Comparison of ENCODE assay signal across 1 cellular context in genomic region chr19:1449467-1450442, GRCh38.
TF ChIP-seq lines count a peak whose summit lies in the region.

APC2 (plus strand) TSS chr19:1450121; CDS start chr19:1453002, 2,881 bp downstream.

TF ChIP-seq in K562, 482 proteins besides CTCF, POLR2A, EP300 and RAD21 (continued from another document and continues in another):
- no peak for TF ChIP-seq ZBTB5 (IDR thresholded peaks at IDR 0.05)
- TF ChIP-seq ARID4B (CRISPR knock-in tag; IDR thresholded peaks at IDR 0.05) = no peak
- TF ChIP-seq GATAD2B (IDR thresholded peaks at IDR 0.05; ENCODE audit: borderline replicate concordance) = no peak
- TF ChIP-seq BMI1 (IDR thresholded peaks at IDR 0.05; ENCODE audit: low read length) = peak; percentile 59; the same call in 1 of the 2 replicates
- no peak for TF ChIP-seq HOMEZ (CRISPR knock-in tag; IDR thresholded peaks at IDR 0.05)
- no peak for TF ChIP-seq ZNF253 (CRISPR knock-in tag; conservative IDR thresholded peaks at IDR 0.05)
- no peak for TF ChIP-seq BCOR (IDR thresholded peaks at IDR 0.05)
- TF ChIP-seq L3MBTL2 (IDR thresholded peaks at IDR 0.05) = peak; percentile 18; the same call in 1 of the 2 replicates
- no peak for TF ChIP-seq NR3C1 (CRISPR knock-in tag; IDR thresholded peaks at IDR 0.05)
- no peak for TF ChIP-seq CAMTA2 (CRISPR knock-in tag; conservative IDR thresholded peaks at IDR 0.05)
- TF ChIP-seq ASH1L (IDR thresholded peaks at IDR 0.05; ENCODE audit: borderline replicate concordance, low read depth, partially characterized antibody) = peak; percentile 23
- TF ChIP-seq HEY1 (CRISPR knock-in tag; IDR thresholded peaks at IDR 0.05; ENCODE audit: borderline replicate concordance) = no peak
- peak; percentile 83 for TF ChIP-seq NFYB (IDR thresholded peaks at IDR 0.05; ENCODE audit: extremely low read depth, insufficient read length)
- TF ChIP-seq ZNF699 (CRISPR knock-in tag; IDR thresholded peaks at IDR 0.05; ENCODE audit: insufficient replicate concordance) = no peak
- no peak for TF ChIP-seq GABPB1 (CRISPR knock-in tag; IDR thresholded peaks at IDR 0.05)
- TF ChIP-seq ZNF239 (CRISPR knock-in tag; IDR thresholded peaks at IDR 0.05) = no peak
- 0 out of 2 replicates have a peak, but pooled peaks have one; percentile 26 for TF ChIP-seq THAP12 (CRISPR knock-in tag; IDR thresholded peaks at IDR 0.05)
- no peak for TF ChIP-seq FOXM1 (IDR thresholded peaks at IDR 0.05; ENCODE audit: low read depth)
- 0 out of 2 replicates have a peak, but pooled peaks have one; percentile 7 for TF ChIP-seq FOXM1 (CRISPR knock-in tag; IDR thresholded peaks at IDR 0.05; ENCODE audit: low read depth)
- no peak for TF ChIP-seq TARDBP (IDR thresholded peaks at IDR 0.05)
- peak; percentile 59; the same call in 1 of the 2 replicates for TF ChIP-seq ZBTB7A (IDR thresholded peaks at IDR 0.05; ENCODE audit: borderline replicate concordance, control insufficient read depth, low read depth, low read length)
- TF ChIP-seq ZNF830 (CRISPR knock-in tag; IDR thresholded peaks at IDR 0.05) = no peak
- no peak for TF ChIP-seq ZC3H8 (IDR thresholded peaks at IDR 0.05)
- TF ChIP-seq MXI1 (IDR thresholded peaks at IDR 0.05; ENCODE audit: low read depth, low read length) = 0 out of 2 replicates have a peak, but pooled peaks have one; percentile 44
- TF ChIP-seq ZNF134 (CRISPR knock-in tag; conservative IDR thresholded peaks at IDR 0.05) = no peak
- TF ChIP-seq ATF4 (CRISPR knock-in tag; IDR thresholded peaks at IDR 0.05) = no peak
- TF ChIP-seq ZNF75A (CRISPR knock-in tag; IDR thresholded peaks at IDR 0.05) = no peak
- no peak for TF ChIP-seq SMAD1 (IDR thresholded peaks at IDR 0.05; ENCODE audit: low read depth, low read length, partially characterized antibody)
- TF ChIP-seq FOXO4 (CRISPR knock-in tag; IDR thresholded peaks at IDR 0.05) = no peak
- no peak for TF ChIP-seq ZNF395 (CRISPR knock-in tag; IDR thresholded peaks at IDR 0.05)
- no peak for TF ChIP-seq TOE1 (IDR thresholded peaks at IDR 0.05; ENCODE audit: borderline replicate concordance)
- no peak for TF ChIP-seq TOE1 (CRISPR knock-in tag; IDR thresholded peaks at IDR 0.05; ENCODE audit: borderline replicate concordance, low read depth)
- no peak for TF ChIP-seq ZNF445 (CRISPR knock-in tag; IDR thresholded peaks at IDR 0.05; ENCODE audit: low read depth)
- peak; percentile 74 for TF ChIP-seq CXXC5 (CRISPR knock-in tag; IDR thresholded peaks at IDR 0.05)
- TF ChIP-seq ZNF644 (tag; IDR thresholded peaks at IDR 0.05; ENCODE audit: low read depth) = no peak
- TF ChIP-seq RBM22 (IDR thresholded peaks at IDR 0.05; ENCODE audit: low read depth, low read length, poor library complexity, severe bottlenecking) = peak; percentile 47
- peak; percentile 61 for TF ChIP-seq PCBP1 (IDR thresholded peaks at IDR 0.05; ENCODE audit: low read depth, low read length, poor library complexity, severe bottlenecking)
- peak; percentile 69 for TF ChIP-seq FOS (IDR thresholded peaks at IDR 0.05; ENCODE audit: extremely low read depth, insufficient read length)
- TF ChIP-seq BRD4 (IDR thresholded peaks at IDR 0.05) = no peak
- TF ChIP-seq SP2 (IDR thresholded peaks at IDR 0.05; ENCODE audit: extremely low read depth, low read depth, low read length, poor library complexity, severe bottlenecking) = peak; percentile 12
- TF ChIP-seq CSDE1 (IDR thresholded peaks at IDR 0.05) = peak in 1 of 2 experiments; percentile 60; a peak in 1 of 4 replicates
- TF ChIP-seq ZNF717 (CRISPR knock-in tag; IDR thresholded peaks at IDR 0.05) = no peak
- no peak for TF ChIP-seq ATF1 (CRISPR knock-in tag; IDR thresholded peaks at IDR 0.05)
- 0 out of 2 replicates have a peak, but pooled peaks have one; percentile 32 for TF ChIP-seq ATF1 (tag; IDR thresholded peaks at IDR 0.05)
- TF ChIP-seq ZNF263 (CRISPR knock-in tag; IDR thresholded peaks at IDR 0.05; ENCODE audit: borderline replicate concordance) = peak; percentile 86
- TF ChIP-seq POLR2G (IDR thresholded peaks at IDR 0.05; ENCODE audit: low read depth, low read length) = peak; percentile 37; the same call in 1 of the 2 replicates
- peak; percentile 63 for TF ChIP-seq NEUROD1 (IDR thresholded peaks at IDR 0.05; ENCODE audit: borderline replicate concordance, low read depth, low read length, partially characterized antibody)
- TF ChIP-seq CEBPG (CRISPR knock-in tag; IDR thresholded peaks at IDR 0.05) = peak; percentile 82; the same call in 1 of the 2 replicates
- TF ChIP-seq CEBPG (tag; conservative IDR thresholded peaks at IDR 0.05 in 1 of 2, IDR thresholded peaks at IDR 0.05 in 1 of 2) = peak in 1 of 2 experiments; percentile 61; a peak in 2 of 4 replicates
- no peak for TF ChIP-seq ZNF324 (CRISPR knock-in tag; IDR thresholded peaks at IDR 0.05)
